Comparison of ENCODE assay signal across 31 cellular contexts in the genomic region with DNA sequence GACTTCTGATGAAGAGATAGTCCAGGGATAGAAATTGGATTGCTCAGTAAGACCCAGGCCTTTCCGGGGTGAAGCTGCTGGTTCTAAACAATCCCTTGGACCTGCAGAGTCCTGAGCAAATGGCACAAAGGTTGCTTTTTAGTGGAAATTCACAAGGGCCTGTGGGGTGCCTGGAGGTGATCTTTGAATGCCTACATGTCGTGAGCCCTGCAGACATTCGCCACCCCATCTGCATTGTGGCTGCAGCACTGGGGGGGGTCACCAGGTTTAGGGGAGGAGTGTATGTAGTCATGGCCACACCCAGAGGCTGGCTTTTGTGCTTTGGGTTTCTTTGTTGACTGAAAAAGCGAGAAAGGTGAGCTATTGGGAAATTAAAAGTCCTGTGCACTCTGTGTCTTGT. TPM values are rescaled to one million over a fixed set of nuclear protein-coding genes. Genes with fewer than 3 reads are reported as not detected.
"Had no signal": no experiment of that assay in that cellular context is flagged by ENCODE, and none has a peak within 500 bp of the region (broad histone marks: within the 10 kb centered on the region; RNA-seq: fewer than 3 reads in every experiment).

No MANE protein-coding gene starts in this region.

- H3K4me3 ChIP-seq: breast epithelium, Peyer's patch, SJSA1 had no signal

- H3K27me3 ChIP-seq: breast epithelium, Peyer's patch, SJSA1 had no signal

- ATAC-seq: activated CD4-positive, alpha-beta T cell treated with anti-CD3 and anti-CD28 coated beads for 36 hours; activated CD4-positive, CD25-positive, alpha-beta regulatory T cell treated with anti-CD3 and anti-CD28 coated beads, Interleukin-2, amount 50 U/mL, for 24 hours; activated CD8-positive, alpha-beta T cell treated with anti-CD3 and anti-CD28 coated beads, Interleukin-2, amount 10 ng/mL, durations not matched to agents 7 days and 5 days; PC-3 had no signal

- DNase-seq: activated CD4-positive, alpha-beta T cell treated with anti-CD3 and anti-CD28 coated beads for 36 hours; activated CD4-positive, alpha-beta T cell treated with anti-CD3 and anti-CD28 coated beads, Interleukin-2, amount 10 ng/mL, durations not matched to agents 7 days and 5 days; activated CD4-positive, alpha-beta T cell treated with anti-CD3 and anti-CD28 coated beads, Interleukin-2, amount 50 U/mL, for 48 hours; activated CD8-positive, alpha-beta T cell treated with anti-CD3 and anti-CD28 coated beads, Interleukin-2, amount 10 ng/mL, durations not matched to agents 7 days and 5 days; activated naive CD4-positive, alpha-beta T cell treated with anti-CD3 and anti-CD28 coated beads, Interleukin-2, amount 50 U/mL, for 16 hours; activated naive CD8-positive, alpha-beta T cell treated with anti-CD3 and anti-CD28 coated beads for 36 hours; activated T-cell treated with anti-CD3 and anti-CD28 coated beads, Interleukin-2, amount 50 U/mL, for 4 hours; amniotic stem cell; aorta; Kasumi-1; MM.1S; MV-4-11; NCI-H1092; NCI-H1436 treated with DMSO at 0.1 percent for 48 hours; NCI-H1694 treated with DMSO at 0.1 percent for 48 hours; NCI-H2029; NCI-H2107; NCI-H2171; NCI-H510A; NCI-H526; NCI-H748 treated with DMSO at 0.1 percent for 48 hours; NK-92 treated with Interleukin-12 subunit alpha and Interleukin-12 subunit beta, amount 100 ng/mL, for 24 hours; PC-3; Peyer's patch; RPMI8226; SHP77 treated with DMSO at 0.1 percent for 48 hours; SK-N-SH had no signal

- H3K4me1 ChIP-seq: breast epithelium, Peyer's patch had no signal

- H3K27ac ChIP-seq: breast epithelium, Peyer's patch, SJSA1 had no signal

- H3K36me3 ChIP-seq: breast epithelium, SJSA1 had no signal

- H3K9me3 ChIP-seq: breast epithelium, Peyer's patch, SJSA1, SK-N-SH had no signal

RNA-seq across cellular contexts. Expression of a gene that starts 41.4 kb away (rescaled TPM):
- total RNA-seq: activated naive CD8-positive, alpha-beta T cell treated with anti-CD3 and anti-CD28 coated beads for 36 hours; activated T-cell treated with anti-CD3 and anti-CD28 coated beads, Interleukin-2, amount 50 U/mL, for 4 hours; cardiac septum; PC-3; SJSA1 had no signal
